Comparison of ENCODE assay signal across 9 cellular contexts in the genomic region with DNA sequence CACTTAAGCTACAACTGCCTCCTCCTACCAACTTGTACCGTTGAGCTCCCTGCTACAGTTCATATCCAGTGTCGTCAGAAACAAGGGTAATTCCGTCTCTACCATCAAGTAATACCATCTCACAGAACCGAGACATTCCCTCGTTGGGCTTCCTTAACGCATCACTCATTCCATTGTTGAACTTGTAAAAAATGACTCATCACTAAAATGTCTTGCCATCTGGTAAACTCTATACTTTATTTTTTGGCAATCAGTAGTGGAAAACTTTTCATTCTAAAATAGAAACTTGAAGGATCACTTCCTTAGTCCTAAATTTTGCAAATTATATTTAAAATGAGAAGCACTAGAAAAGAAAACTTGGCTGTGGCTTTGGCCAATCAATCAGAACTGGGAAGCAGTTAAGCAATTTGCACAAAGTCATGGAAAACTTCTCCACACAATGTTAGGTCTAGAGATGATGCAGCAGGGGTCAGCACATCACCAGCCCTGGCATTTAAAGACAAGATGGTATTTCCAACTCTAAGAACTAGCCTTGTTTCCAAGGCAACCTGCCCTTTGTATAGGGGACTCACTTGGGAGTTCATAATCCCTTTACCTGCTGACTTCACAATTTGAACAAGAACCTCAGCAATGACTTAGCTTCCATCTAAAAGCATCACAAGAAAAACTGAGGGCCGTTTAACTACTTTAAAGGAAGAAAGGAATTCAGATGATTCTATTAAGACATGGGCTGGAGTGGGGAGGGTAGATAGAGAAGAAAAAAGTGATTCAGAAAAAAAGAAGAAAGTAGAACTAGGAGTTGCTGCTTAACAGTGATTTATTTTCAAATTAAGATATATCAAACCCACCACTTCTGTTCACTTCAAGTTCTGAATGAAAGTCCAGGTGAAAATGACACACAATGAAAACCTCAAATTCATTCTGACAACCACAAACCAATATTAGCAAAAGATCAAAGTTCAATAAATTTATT.
A peak's percentile ranks its signal among the peaks of the same experiment; 100 is the strongest.
DNase-seq lines count a peak whose midpoint lies in the region; ATAC-seq and TF ChIP-seq lines count a peak whose summit lies in the region.
"Had no signal": no experiment of that assay in that cellular context is flagged by ENCODE, and none has a peak within 500 bp of the region (broad histone marks: within the 10 kb centered on the region; RNA-seq: fewer than 3 reads in every experiment).

No MANE protein-coding gene starts in this region.

- H3K9me2 ChIP-seq in Loucy (replicated peaks; ENCODE audit: low read depth, low read length), result no peaks in the 10 kb centered on the region

- no peak for ATAC-seq in GM18511 (IDR thresholded peaks at IDR 0.05; ENCODE audit: unreplicated experiment)
- no peak for ATAC-seq in HG03520 (IDR thresholded peaks at IDR 0.05; ENCODE audit: unreplicated experiment)

- H3K4me1 Mint-ChIP-seq in endodermal cell, result peaks cover 70% of the 10 kb centered on the region

- no peak overlapping the region for H2AFZ ChIP-seq in Loucy (ENCODE audit: low read length)

- peak overlapping the region; percentile 9 for H3K4me3 Mint-ChIP-seq in endodermal cell

- WGBS in endodermal cell (ENCODE audit: insufficient coverage in 1 of 2, insufficient read length in 1 of 2), 2 experiments, result 77 to 84% methylated on average over 6 to 7 of the region's 7 CpGs
- WGBS in mesodermal cell (ENCODE audit: insufficient coverage in 2 of 2), 2 experiments, result 74 to 93% methylated on average over 4 to 6 of the region's 7 CpGs

- H3K27ac ChIP-seq in endodermal cell (ENCODE audit: low read depth, low read length) (peak overlapping the region; percentile 65), mesodermal cell (ENCODE audit: low read depth, low read length, severe bottlenecking) (peak overlapping the region; percentile 86)

- H3K36me3 Mint-ChIP-seq in endodermal cell (ENCODE audit: low read depth), result no peaks in the 10 kb centered on the region

- peaks cover 19% of the 10 kb centered on the region for H3K79me2 ChIP-seq in Loucy (ENCODE audit: insufficient read depth, low read length)

- no peaks in the 10 kb centered on the region for H3K9me3 Mint-ChIP-seq in endodermal cell

- TF ChIP-seq CTCF in Loucy (conservative IDR thresholded peaks at IDR 0.05; ENCODE audit: low read length) (peak; percentile 41), endodermal cell (conservative IDR thresholded peaks at IDR 0.05) (peak; percentile 58)

- peak; percentile 89 for DNase-seq in Caki2 (ENCODE audit: low read depth)
- peak; percentile 80 for DNase-seq in endodermal cell
- DNase-seq in OCI-M1 (lab: John Stamatoyannopoulos, UW), result no peak
- no peak for DNase-seq in SKM-1 (lab: John Stamatoyannopoulos, UW; ENCODE audit: unreplicated experiment)
- DNase-seq: NCI-H187 had no signal

- H3K9me3 ChIP-seq in Loucy (ENCODE audit: insufficient read depth, low read depth, low read length) (no peaks in the 10 kb centered on the region), endodermal cell (ENCODE audit: control insufficient read depth, low read length) (no peaks in the 10 kb centered on the region), mesodermal cell (ENCODE audit: control insufficient read depth, low read length) (peaks cover 4% of the 10 kb centered on the region)

- H3K4me3 ChIP-seq in Loucy (ENCODE audit: low read length, poor library complexity, severe bottlenecking) (no peak overlapping the region), endodermal cell (ENCODE audit: low read length) (peak overlapping the region; percentile 72), mesodermal cell (ENCODE audit: extremely low read depth, insufficient read depth, low read length, poor library complexity, severe bottlenecking) (no peak overlapping the region)

- H3K4me1 ChIP-seq in Loucy (ENCODE audit: insufficient read depth, low read length, poor library complexity, severe bottlenecking) (peaks cover 30% of the 10 kb centered on the region), endodermal cell (ENCODE audit: control insufficient read depth, insufficient read depth, low read length) (peaks cover 16% of the 10 kb centered on the region), mesodermal cell (ENCODE audit: control insufficient read depth, insufficient read depth, low read length, poor library complexity, severe bottlenecking) (peaks cover 33% of the 10 kb centered on the region)

- peaks cover 5% of the 10 kb centered on the region for H4K20me1 ChIP-seq in Loucy (ENCODE audit: insufficient read depth, low read length, poor library complexity, severe bottlenecking)

- no peaks in the 10 kb centered on the region for H3F3A ChIP-seq in Loucy (ENCODE audit: low read depth)

- H3K27me3 ChIP-seq in Loucy (ENCODE audit: insufficient read depth, low read length, poor library complexity, severe bottlenecking) (no peaks in the 10 kb centered on the region), endodermal cell (ENCODE audit: control insufficient read depth, insufficient read depth, low read length, poor library complexity, severe bottlenecking) (no peaks in the 10 kb centered on the region)

- in situ Hi-C loops in Caki2 (cut with HindIII; ENCODE audit: low pct_unique_long_range_greater_than_20kb, low sequenced_read_pairs), result no loop called here

- no peaks in the 10 kb centered on the region for H3K27me3 Mint-ChIP-seq in endodermal cell (ENCODE audit: insufficient read depth)

- H3K4me2 ChIP-seq in Loucy (ENCODE audit: low read depth, low read length, poor library complexity, severe bottlenecking), result no peak overlapping the region

- H3K9ac ChIP-seq in Loucy (ENCODE audit: low read depth, low read length, poor library complexity, severe bottlenecking), result no peak overlapping the region
- peak overlapping the region; percentile 72 for H3K9ac ChIP-seq in endodermal cell (ENCODE audit: extremely low read depth, low read length, poor library complexity, severe bottlenecking)

- peak overlapping the region; percentile 83 for H3K27ac Mint-ChIP-seq in endodermal cell

- H3K36me3 ChIP-seq in Loucy (ENCODE audit: insufficient read depth, low read length) (no peaks in the 10 kb centered on the region), endodermal cell (ENCODE audit: control insufficient read depth, insufficient read depth, low read length) (no peaks in the 10 kb centered on the region), mesodermal cell (ENCODE audit: control insufficient read depth, insufficient read depth, low read length) (no peaks in the 10 kb centered on the region)

Comparison
In these comparisons a context has a peak if more than half of its experiments do, and no peak if none do; other contexts are left out.
1. DNase-seq: peak in Caki2 (single experiment) and endodermal cell (single experiment); none in OCI-M1 (single experiment) and SKM-1 (single experiment).